1 cellular context compared by ENCODE assay signal in genomic region chr16:23821467-23821866, GRCh38.
A peak's percentile ranks its signal among the peaks of the same experiment; 100 is the strongest.
TF ChIP-seq lines count a peak whose summit lies in the region.

No MANE protein-coding gene starts in this region.

TF ChIP-seq in K562, 482 proteins besides CTCF, POLR2A, EP300 and RAD21:
- TF ChIP-seq, protein P1, sequence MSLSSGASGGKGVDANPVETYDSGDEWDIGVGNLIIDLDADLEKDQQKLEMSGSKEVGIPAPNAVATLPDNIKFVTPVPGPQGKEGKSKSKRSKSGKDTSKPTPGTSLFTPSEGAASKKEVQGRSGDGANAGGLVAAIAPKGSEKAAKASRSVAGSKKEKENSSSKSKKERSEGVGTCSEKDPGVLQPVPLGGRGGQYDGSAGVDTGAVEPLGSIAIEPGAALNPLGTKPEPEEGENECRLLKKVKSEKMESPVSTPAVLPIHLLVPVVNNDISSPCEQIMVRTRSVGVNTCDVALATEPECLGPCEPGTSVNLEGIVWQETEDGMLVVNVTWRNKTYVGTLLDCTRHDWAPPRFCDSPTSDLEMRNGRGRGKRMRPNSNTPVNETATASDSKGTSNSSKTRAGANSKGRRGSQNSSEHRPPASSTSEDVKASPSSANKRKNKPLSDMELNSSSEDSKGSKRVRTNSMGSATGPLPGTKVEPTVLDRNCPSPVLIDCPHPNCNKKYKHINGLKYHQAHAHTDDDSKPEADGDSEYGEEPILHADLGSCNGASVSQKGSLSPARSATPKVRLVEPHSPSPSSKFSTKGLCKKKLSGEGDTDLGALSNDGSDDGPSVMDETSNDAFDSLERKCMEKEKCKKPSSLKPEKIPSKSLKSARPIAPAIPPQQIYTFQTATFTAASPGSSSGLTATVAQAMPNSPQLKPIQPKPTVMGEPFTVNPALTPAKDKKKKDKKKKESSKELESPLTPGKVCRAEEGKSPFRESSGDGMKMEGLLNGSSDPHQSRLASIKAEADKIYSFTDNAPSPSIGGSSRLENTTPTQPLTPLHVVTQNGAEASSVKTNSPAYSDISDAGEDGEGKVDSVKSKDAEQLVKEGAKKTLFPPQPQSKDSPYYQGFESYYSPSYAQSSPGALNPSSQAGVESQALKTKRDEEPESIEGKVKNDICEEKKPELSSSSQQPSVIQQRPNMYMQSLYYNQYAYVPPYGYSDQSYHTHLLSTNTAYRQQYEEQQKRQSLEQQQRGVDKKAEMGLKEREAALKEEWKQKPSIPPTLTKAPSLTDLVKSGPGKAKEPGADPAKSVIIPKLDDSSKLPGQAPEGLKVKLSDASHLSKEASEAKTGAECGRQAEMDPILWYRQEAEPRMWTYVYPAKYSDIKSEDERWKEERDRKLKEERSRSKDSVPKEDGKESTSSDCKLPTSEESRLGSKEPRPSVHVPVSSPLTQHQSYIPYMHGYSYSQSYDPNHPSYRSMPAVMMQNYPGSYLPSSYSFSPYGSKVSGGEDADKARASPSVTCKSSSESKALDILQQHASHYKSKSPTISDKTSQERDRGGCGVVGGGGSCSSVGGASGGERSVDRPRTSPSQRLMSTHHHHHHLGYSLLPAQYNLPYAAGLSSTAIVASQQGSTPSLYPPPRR (CRISPR knock-in tag; IDR thresholded peaks at IDR 0.05; ENCODE audit: borderline replicate concordance), result no peak
- TF ChIP-seq ZKSCAN8 (CRISPR knock-in tag; IDR thresholded peaks at IDR 0.05) (no peak), ZBTB40 (IDR thresholded peaks at IDR 0.05) (0 out of 2 replicates have a peak, but pooled peaks have one; percentile 13), ZBTB40 (CRISPR knock-in tag; IDR thresholded peaks at IDR 0.05) (no peak), ZNF778 (CRISPR knock-in tag; IDR thresholded peaks at IDR 0.05) (no peak), ZBTB26 (CRISPR knock-in tag; IDR thresholded peaks at IDR 0.05) (no peak), CXXC5 (CRISPR knock-in tag; IDR thresholded peaks at IDR 0.05) (no peak), RBM34 (IDR thresholded peaks at IDR 0.05; ENCODE audit: borderline replicate concordance, insufficient read depth, low read length) (no peak), SP2 (IDR thresholded peaks at IDR 0.05; ENCODE audit: extremely low read depth, low read depth, low read length, poor library complexity, severe bottlenecking) (no peak), FOSL1 (tag; conservative IDR thresholded peaks at IDR 0.05) (peak; percentile 5; the same call in 1 of the 2 replicates), ZNF398 (CRISPR knock-in tag; IDR thresholded peaks at IDR 0.05) (no peak), ZNF655 (CRISPR knock-in tag; IDR thresholded peaks at IDR 0.05) (no peak), ZNF766 (CRISPR knock-in tag; conservative IDR thresholded peaks at IDR 0.05) (no peak), GATAD2A (IDR thresholded peaks at IDR 0.05) (0 out of 2 replicates have a peak, but pooled peaks have one; percentile 2), NFRKB (IDR thresholded peaks at IDR 0.05; ENCODE audit: low read depth) (peak; percentile 79), RBM15 (IDR thresholded peaks at IDR 0.05; ENCODE audit: insufficient read depth, low read length) (no peak), ZNF644 (tag; IDR thresholded peaks at IDR 0.05; ENCODE audit: low read depth) (no peak), RBM14 (IDR thresholded peaks at IDR 0.05; ENCODE audit: borderline replicate concordance, insufficient read depth, low read depth, low read length) (no peak), RREB1 (CRISPR knock-in tag; IDR thresholded peaks at IDR 0.05) (no peak), TRIM28 (IDR thresholded peaks at IDR 0.05) (no peak), MBD2 (IDR thresholded peaks at IDR 0.05; ENCODE audit: borderline replicate concordance, low read depth) (no peak), FOS (IDR thresholded peaks at IDR 0.05; ENCODE audit: extremely low read depth, insufficient read length) (no peak), ZNF77 (CRISPR knock-in tag; IDR thresholded peaks at IDR 0.05) (no peak)
